8 cellular contexts compared by ENCODE assay signal in genomic region chr1:43991200-43991475, GRCh38. TPM values are rescaled to one million over a fixed set of nuclear protein-coding genes. Genes with fewer than 3 reads are reported as not detected.
DNase-seq lines count a peak whose midpoint lies in the region; ATAC-seq and TF ChIP-seq lines count a peak whose summit lies in the region.

No MANE protein-coding gene starts in this region.

- peaks cover 16% of the 10 kb centered on the region for H3K4me1 ChIP-seq in CD4-positive, CD25-positive, alpha-beta regulatory T cell (ENCODE audit: control insufficient read depth, insufficient read depth, low read length, poor library complexity, severe bottlenecking)

- peak overlapping the region; percentile 90 to 97 (median 94) for H3K4me3 Mint-ChIP-seq in CD4-positive, CD25-positive, alpha-beta regulatory T cell
- H3K4me3 Mint-ChIP-seq in nephron progenitor cell, result peak overlapping the region; percentile 87

- DNase-seq in CD4-positive, CD25-positive, alpha-beta regulatory T cell, result no peak
- DNase-seq in Jurkat, Clone E6-1 (ENCODE audit: low read depth, low spot score), result no peak
- DNase-seq in dorsolateral prefrontal cortex (no peak), nephron progenitor cell (no peak), HuH-7.5 (ENCODE audit: low spot score) (no peak)
- no peak for DNase-seq in effector CD8-positive, alpha-beta T cell (lab: John Stamatoyannopoulos, UW)

- H3K4me3 ChIP-seq in CD4-positive, CD25-positive, alpha-beta regulatory T cell (ENCODE audit: low read depth, low read length), result peak overlapping the region; percentile 46
- H3K4me3 ChIP-seq in Jurkat, Clone E6-1 (ENCODE audit: low read length), result peak overlapping the region; percentile 67
- peak overlapping the region; percentile 42 to 85 (median 74) for H3K4me3 ChIP-seq in dorsolateral prefrontal cortex

- no peak for TF ChIP-seq CTCF in dorsolateral prefrontal cortex (IDR thresholded peaks at IDR 0.05 in 54 of 56, conservative IDR thresholded peaks at IDR 0.05 in 2 of 56; ENCODE audit: low read depth in 1 of 56, partially characterized antibody in 56 of 56)
- no peak for TF ChIP-seq CTCF in nephron progenitor cell (IDR thresholded peaks at IDR 0.05)

- H3K27ac Mint-ChIP-seq in CD4-positive, CD25-positive, alpha-beta regulatory T cell, result peak overlapping the region in 2 of 3 donors; percentile 49 to 90
- H3K27ac Mint-ChIP-seq in nephron progenitor cell, result no peak overlapping the region

- peak overlapping the region; percentile 57 for H3K27ac ChIP-seq in CD4-positive, CD25-positive, alpha-beta regulatory T cell (ENCODE audit: insufficient read depth, low read length, poor library complexity, severe bottlenecking)
- H3K27ac ChIP-seq in dorsolateral prefrontal cortex, result peak overlapping the region in 39 of 59 donors; percentile 5 to 85 (median 68)

- H3K9me3 ChIP-seq in CD4-positive, CD25-positive, alpha-beta regulatory T cell (ENCODE audit: control insufficient read depth in 2 of 2, low read length in 2 of 2), result no peaks in the 10 kb centered on the region

- peaks cover 2 to 14% (median 6%) of the 10 kb centered on the region in 4 donors for H3K4me1 Mint-ChIP-seq in CD4-positive, CD25-positive, alpha-beta regulatory T cell
- H3K4me1 Mint-ChIP-seq in nephron progenitor cell, result peaks cover 38% of the 10 kb centered on the region

- no peak for ATAC-seq in CD4-positive, CD25-positive, alpha-beta regulatory T cell (ENCODE audit: low read depth in 2 of 2)
- no peak for ATAC-seq in HG03196 (IDR thresholded peaks at IDR 0.05; ENCODE audit: unreplicated experiment)
- ATAC-seq in HG02938 (IDR thresholded peaks at IDR 0.05; ENCODE audit: unreplicated experiment), result no peak

- no peaks in the 10 kb centered on the region for H3K9me3 Mint-ChIP-seq in CD4-positive, CD25-positive, alpha-beta regulatory T cell
- H3K9me3 Mint-ChIP-seq in nephron progenitor cell, result no peaks in the 10 kb centered on the region

- intact Hi-C loops in dorsolateral prefrontal cortex (cut with DNase I), result no loop called here

- H3K36me3 Mint-ChIP-seq in CD4-positive, CD25-positive, alpha-beta regulatory T cell, result no peaks in the 10 kb centered on the region
- no peaks in the 10 kb centered on the region for H3K36me3 Mint-ChIP-seq in nephron progenitor cell (ENCODE audit: low read depth)

- no peaks in the 10 kb centered on the region for H3K27me3 ChIP-seq in CD4-positive, CD25-positive, alpha-beta regulatory T cell (ENCODE audit: control insufficient read depth, insufficient read depth, low read length)
- H3K27me3 ChIP-seq in dorsolateral prefrontal cortex, result no peaks in the 10 kb centered on the region

- no peaks in the 10 kb centered on the region for H3K27me3 Mint-ChIP-seq in CD4-positive, CD25-positive, alpha-beta regulatory T cell
- H3K27me3 Mint-ChIP-seq in nephron progenitor cell (ENCODE audit: low read depth, poor library complexity), result peaks cover 10% of the 10 kb centered on the region

- no peaks in the 10 kb centered on the region for H3K36me3 ChIP-seq in CD4-positive, CD25-positive, alpha-beta regulatory T cell (ENCODE audit: control insufficient read depth, insufficient read depth, low read length)

RNA-seq across cellular contexts. Expression of gene CCDC24, which starts 0.3 kb away (rescaled TPM):
- total RNA-seq in CD4-positive, CD25-positive, alpha-beta regulatory T cell, result 1.2 TPM
- 1 to 10 TPM in 1 of 4 donors, under 1 TPM in 3; 0.18 to 1.8 (median 0.73) TPM for polyA plus RNA-seq in CD4-positive, CD25-positive, alpha-beta regulatory T cell
- polyA plus RNA-seq in Jurkat, Clone E6-1 (2012; ENCODE audit: insufficient read depth, insufficient read length), result 4.7 TPM
- 10 to 100 TPM in 119 of 120 experiments, 1 to 10 TPM in 1; 9.0 to 34.0 (median 18.6) TPM for total RNA-seq in dorsolateral prefrontal cortex

RNA-seq across cellular contexts. Expression of gene B4GALT2, which starts 12.1 kb away (rescaled TPM):
- total RNA-seq in CD4-positive, CD25-positive, alpha-beta regulatory T cell, result 0.54 TPM
- polyA plus RNA-seq in CD4-positive, CD25-positive, alpha-beta regulatory T cell, result under 1 TPM; 0.20 to 0.86 (median 0.32) TPM
- polyA plus RNA-seq in Jurkat, Clone E6-1 (2012; ENCODE audit: insufficient read depth, insufficient read length), result 25.9 TPM
- total RNA-seq in dorsolateral prefrontal cortex, result 10 to 100 TPM; 33.5 to 97.8 (median 48.8) TPM

RNA-seq across cellular contexts. Expression of gene ATP6V0B, which starts 16.4 kb away (rescaled TPM):
- 69.4 TPM for total RNA-seq in CD4-positive, CD25-positive, alpha-beta regulatory T cell
- 100 to 1,000 TPM; 207 to 274 (median 237) TPM for polyA plus RNA-seq in CD4-positive, CD25-positive, alpha-beta regulatory T cell
- polyA plus RNA-seq in Jurkat, Clone E6-1 (2012; ENCODE audit: insufficient read depth, insufficient read length), result 168 TPM
- 100 to 1,000 TPM; 112 to 276 (median 202) TPM for total RNA-seq in dorsolateral prefrontal cortex

RNA-seq across cellular contexts. Expression of gene DPH2, which starts 21.3 kb away (rescaled TPM):
- total RNA-seq in CD4-positive, CD25-positive, alpha-beta regulatory T cell, result 17.9 TPM
- polyA plus RNA-seq in CD4-positive, CD25-positive, alpha-beta regulatory T cell, result 10 to 100 TPM; 17.2 to 25.0 (median 21.0) TPM
- 55.8 TPM for polyA plus RNA-seq in Jurkat, Clone E6-1 (2012; ENCODE audit: insufficient read depth, insufficient read length)
- 10 to 100 TPM; 12.0 to 31.1 (median 20.7) TPM for total RNA-seq in dorsolateral prefrontal cortex

RNA-seq across cellular contexts. Expression of gene SLC6A9, which starts 40.1 kb away (rescaled TPM):
- 0.20 TPM for total RNA-seq in CD4-positive, CD25-positive, alpha-beta regulatory T cell
- under 1 TPM in 1 of 4 donors, not detected in 3; 0.07 TPM for polyA plus RNA-seq in CD4-positive, CD25-positive, alpha-beta regulatory T cell
- 2.2 TPM for polyA plus RNA-seq in Jurkat, Clone E6-1 (2012; ENCODE audit: insufficient read depth, insufficient read length)
- 10 to 100 TPM; 10.7 to 88.7 (median 26.9) TPM for total RNA-seq in dorsolateral prefrontal cortex

Comparison
In these comparisons a context has a peak if more than half of its experiments do, and no peak if none do; other contexts are left out.
1. RNA of gene B4GALT2, which starts 12.1 kb away (total RNA-seq): 33.5 to 97.8 TPM in dorsolateral prefrontal cortex; 0.54 TPM in CD4-positive, CD25-positive, alpha-beta regulatory T cell (single experiment); every median in the first group is over 10 times any median in the second.
2. Peak in every context shown above with its lines, with median percentiles within 50 percentile points of each other: H3K4me3 ChIP-seq.